In the genomic region with DNA sequence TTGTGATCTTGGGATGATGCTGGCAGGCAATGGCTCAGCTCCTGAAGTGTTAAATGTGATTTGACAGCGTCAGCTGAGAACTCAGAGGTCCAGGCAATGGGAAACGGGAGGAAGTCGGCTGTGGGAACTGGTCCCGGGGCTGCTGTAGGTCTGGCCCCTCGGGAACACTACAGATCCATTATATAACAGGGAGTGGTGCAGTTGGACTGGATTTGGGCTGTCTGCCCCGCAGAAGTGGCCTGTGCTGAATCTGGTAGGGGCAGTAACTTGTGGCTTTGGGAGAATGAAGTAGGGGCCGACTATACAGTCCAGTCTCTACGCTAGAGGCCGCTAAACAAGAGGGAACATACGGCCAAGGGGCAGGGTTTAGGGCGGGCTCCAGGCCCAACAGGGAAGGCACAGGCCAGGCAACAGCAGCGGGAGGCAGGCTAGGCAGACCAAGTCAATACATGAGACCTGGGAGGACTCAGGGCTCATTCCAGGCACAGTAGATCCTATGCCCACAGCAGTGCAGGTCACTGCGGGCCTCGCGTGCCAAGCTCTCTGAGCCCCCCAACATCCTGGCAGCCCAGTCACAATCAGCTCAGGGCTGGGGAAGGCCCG, we compare ENCODE assay signal across 1 cellular context.
TF ChIP-seq lines count a peak whose summit lies in the region.

No MANE protein-coding gene starts in this region.

TF ChIP-seq in GM23338, 12 proteins besides CTCF, POLR2A, EP300 and RAD21 (continued from another document):
- TF ChIP-seq, protein P1, sequence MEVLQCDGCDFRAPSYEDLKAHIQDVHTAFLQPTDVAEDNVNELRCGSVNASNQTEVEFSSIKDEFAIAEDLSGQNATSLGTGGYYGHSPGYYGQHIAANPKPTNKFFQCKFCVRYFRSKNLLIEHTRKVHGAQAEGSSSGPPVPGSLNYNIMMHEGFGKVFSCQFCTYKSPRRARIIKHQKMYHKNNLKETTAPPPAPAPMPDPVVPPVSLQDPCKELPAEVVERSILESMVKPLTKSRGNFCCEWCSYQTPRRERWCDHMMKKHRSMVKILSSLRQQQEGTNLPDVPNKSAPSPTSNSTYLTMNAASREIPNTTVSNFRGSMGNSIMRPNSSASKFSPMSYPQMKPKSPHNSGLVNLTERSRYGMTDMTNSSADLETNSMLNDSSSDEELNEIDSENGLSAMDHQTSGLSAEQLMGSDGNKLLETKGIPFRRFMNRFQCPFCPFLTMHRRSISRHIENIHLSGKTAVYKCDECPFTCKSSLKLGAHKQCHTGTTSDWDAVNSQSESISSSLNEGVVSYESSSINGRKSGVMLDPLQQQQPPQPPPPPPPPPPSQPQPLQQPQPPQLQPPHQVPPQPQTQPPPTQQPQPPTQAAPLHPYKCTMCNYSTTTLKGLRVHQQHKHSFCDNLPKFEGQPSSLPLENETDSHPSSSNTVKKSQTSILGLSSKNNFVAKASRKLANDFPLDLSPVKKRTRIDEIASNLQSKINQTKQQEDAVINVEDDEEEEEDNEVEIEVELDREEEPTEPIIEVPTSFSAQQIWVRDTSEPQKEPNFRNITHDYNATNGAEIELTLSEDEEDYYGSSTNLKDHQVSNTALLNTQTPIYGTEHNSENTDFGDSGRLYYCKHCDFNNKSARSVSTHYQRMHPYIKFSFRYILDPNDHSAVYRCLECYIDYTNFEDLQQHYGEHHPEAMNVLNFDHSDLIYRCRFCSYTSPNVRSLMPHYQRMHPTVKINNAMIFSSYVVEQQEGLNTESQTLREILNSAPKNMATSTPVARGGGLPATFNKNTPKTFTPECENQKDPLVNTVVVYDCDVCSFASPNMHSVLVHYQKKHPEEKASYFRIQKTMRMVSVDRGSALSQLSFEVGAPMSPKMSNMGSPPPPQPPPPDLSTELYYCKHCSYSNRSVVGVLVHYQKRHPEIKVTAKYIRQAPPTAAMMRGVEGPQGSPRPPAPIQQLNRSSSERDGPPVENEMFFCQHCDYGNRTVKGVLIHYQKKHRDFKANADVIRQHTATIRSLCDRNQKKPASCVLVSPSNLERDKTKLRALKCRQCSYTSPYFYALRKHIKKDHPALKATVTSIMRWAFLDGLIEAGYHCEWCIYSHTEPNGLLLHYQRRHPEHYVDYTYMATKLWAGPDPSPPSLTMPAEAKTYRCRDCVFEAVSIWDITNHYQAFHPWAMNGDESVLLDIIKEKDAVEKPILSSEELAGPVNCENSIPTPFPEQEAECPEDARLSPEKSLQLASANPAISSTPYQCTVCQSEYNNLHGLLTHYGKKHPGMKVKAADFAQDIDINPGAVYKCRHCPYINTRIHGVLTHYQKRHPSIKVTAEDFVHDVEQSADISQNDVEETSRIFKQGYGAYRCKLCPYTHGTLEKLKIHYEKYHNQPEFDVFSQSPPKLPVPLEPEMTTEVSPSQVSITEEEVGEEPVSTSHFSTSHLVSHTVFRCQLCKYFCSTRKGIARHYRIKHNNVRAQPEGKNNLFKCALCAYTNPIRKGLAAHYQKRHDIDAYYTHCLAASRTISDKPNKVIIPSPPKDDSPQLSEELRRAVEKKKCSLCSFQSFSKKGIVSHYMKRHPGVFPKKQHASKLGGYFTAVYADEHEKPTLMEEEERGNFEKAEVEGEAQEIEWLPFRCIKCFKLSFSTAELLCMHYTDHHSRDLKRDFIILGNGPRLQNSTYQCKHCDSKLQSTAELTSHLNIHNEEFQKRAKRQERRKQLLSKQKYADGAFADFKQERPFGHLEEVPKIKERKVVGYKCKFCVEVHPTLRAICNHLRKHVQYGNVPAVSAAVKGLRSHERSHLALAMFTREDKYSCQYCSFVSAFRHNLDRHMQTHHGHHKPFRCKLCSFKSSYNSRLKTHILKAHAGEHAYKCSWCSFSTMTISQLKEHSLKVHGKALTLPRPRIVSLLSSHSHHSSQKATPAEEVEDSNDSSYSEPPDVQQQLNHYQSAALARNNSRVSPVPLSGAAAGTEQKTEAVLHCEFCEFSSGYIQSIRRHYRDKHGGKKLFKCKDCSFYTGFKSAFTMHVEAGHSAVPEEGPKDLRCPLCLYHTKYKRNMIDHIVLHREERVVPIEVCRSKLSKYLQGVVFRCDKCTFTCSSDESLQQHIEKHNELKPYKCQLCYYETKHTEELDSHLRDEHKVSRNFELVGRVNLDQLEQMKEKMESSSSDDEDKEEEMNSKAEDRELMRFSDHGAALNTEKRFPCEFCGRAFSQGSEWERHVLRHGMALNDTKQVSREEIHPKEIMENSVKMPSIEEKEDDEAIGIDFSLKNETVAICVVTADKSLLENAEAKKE (CRISPR knock-in tag; IDR thresholded peaks at IDR 0.05), result no peak
- no peak for TF ChIP-seq JUNB (IDR thresholded peaks at IDR 0.05; ENCODE audit: unreplicated experiment)
- no peak for TF ChIP-seq STAT1 (IDR thresholded peaks at IDR 0.05; ENCODE audit: unreplicated experiment)
- no peak for TF ChIP-seq CREB1 (CRISPR knock-in tag; IDR thresholded peaks at IDR 0.05; ENCODE audit: low read depth)
- TF ChIP-seq, protein P2, sequence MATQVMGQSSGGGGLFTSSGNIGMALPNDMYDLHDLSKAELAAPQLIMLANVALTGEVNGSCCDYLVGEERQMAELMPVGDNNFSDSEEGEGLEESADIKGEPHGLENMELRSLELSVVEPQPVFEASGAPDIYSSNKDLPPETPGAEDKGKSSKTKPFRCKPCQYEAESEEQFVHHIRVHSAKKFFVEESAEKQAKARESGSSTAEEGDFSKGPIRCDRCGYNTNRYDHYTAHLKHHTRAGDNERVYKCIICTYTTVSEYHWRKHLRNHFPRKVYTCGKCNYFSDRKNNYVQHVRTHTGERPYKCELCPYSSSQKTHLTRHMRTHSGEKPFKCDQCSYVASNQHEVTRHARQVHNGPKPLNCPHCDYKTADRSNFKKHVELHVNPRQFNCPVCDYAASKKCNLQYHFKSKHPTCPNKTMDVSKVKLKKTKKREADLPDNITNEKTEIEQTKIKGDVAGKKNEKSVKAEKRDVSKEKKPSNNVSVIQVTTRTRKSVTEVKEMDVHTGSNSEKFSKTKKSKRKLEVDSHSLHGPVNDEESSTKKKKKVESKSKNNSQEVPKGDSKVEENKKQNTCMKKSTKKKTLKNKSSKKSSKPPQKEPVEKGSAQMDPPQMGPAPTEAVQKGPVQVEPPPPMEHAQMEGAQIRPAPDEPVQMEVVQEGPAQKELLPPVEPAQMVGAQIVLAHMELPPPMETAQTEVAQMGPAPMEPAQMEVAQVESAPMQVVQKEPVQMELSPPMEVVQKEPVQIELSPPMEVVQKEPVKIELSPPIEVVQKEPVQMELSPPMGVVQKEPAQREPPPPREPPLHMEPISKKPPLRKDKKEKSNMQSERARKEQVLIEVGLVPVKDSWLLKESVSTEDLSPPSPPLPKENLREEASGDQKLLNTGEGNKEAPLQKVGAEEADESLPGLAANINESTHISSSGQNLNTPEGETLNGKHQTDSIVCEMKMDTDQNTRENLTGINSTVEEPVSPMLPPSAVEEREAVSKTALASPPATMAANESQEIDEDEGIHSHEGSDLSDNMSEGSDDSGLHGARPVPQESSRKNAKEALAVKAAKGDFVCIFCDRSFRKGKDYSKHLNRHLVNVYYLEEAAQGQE (IDR thresholded peaks at IDR 0.05; ENCODE audit: unreplicated experiment), result no peak
- TF ChIP-seq EZH2 (IDR thresholded peaks at IDR 0.05; ENCODE audit: low read depth, unreplicated experiment), result no peak
- TF ChIP-seq ZNF331 (CRISPR knock-in tag; IDR thresholded peaks at IDR 0.05; ENCODE audit: low read depth), result no peak
- TF ChIP-seq, protein P3, sequence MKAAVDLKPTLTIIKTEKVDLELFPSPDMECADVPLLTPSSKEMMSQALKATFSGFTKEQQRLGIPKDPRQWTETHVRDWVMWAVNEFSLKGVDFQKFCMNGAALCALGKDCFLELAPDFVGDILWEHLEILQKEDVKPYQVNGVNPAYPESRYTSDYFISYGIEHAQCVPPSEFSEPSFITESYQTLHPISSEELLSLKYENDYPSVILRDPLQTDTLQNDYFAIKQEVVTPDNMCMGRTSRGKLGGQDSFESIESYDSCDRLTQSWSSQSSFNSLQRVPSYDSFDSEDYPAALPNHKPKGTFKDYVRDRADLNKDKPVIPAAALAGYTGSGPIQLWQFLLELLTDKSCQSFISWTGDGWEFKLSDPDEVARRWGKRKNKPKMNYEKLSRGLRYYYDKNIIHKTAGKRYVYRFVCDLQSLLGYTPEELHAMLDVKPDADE (IDR thresholded peaks at IDR 0.05), result no peak
- TF ChIP-seq POLR2AphosphoS5 (IDR thresholded peaks at IDR 0.05; ENCODE audit: low read depth), result no peak
- no peak for TF ChIP-seq NANOG (IDR thresholded peaks at IDR 0.05; ENCODE audit: borderline replicate concordance)
TF ChIP-seq in GM23338: peak in this region for 0.
